8 cellular contexts compared by ENCODE assay signal in the genomic region with DNA sequence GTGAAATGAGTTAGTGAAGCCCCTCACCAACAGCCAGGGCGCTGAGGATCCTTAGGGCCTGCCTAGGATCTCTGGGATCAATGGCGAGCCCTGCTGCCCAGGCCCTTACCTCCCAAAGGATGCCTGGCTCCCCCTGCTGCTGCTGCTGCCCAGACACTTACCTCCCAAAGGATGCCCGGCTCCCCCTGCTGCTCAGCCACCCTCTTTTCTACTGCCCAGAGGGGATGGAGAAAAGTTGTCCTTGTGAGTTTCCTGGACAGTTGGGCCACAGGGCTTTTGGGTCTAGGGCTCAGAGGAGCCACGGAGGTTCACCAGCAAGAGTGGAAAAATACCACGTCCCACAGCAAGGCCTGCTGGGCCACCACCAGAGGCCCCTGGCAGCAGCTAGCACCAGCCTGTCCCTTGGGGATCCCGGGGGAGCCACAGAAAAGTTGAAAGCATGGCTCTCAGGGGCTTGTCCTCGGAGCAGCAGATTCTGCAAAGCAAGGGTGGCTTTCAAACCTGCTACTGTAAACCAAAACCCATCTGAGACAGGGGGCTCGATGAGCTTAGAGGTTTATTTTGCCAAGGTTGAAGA. TPM values are rescaled to one million over a fixed set of nuclear protein-coding genes. Genes with fewer than 3 reads are reported as not detected.
DNase-seq lines count a peak whose midpoint lies in the region; ATAC-seq and TF ChIP-seq lines count a peak whose summit lies in the region.

No MANE protein-coding gene starts in this region.

- H3K4me3 ChIP-seq in BLaER1 (no peak overlapping the region), retinal pigment epithelial cell (ENCODE audit: low read length) (no peak overlapping the region)

- peaks cover 92% of the 10 kb centered on the region for H3K36me3 ChIP-seq in BLaER1

- no peaks in the 10 kb centered on the region for H3K27me3 ChIP-seq in BLaER1

- intact Hi-C loops in Right ventricle myocardium superior (cut with DNase I) = no loop called here

- peak overlapping the region; percentile 19; the same call in 1 of the 2 replicates for H3K9ac ChIP-seq in BLaER1

- ATAC-seq in GM19023 (IDR thresholded peaks at IDR 0.05; ENCODE audit: unreplicated experiment) (peak; percentile 62), Right ventricle myocardium superior (ENCODE audit: poor library complexity) (peak; percentile 73), GM21528 (IDR thresholded peaks at IDR 0.05; ENCODE audit: low FRiP score, unreplicated experiment) (no peak), GM21619 (IDR thresholded peaks at IDR 0.05; ENCODE audit: unreplicated experiment) (no peak)

- H3K9me3 ChIP-seq in BLaER1 = no peaks in the 10 kb centered on the region

- H3K4me1 ChIP-seq in BLaER1 = peaks cover 30% of the 10 kb centered on the region

- H3K4me2 ChIP-seq in BLaER1 = peak overlapping the region; percentile 68

- peak; percentile 87 for TF ChIP-seq CTCF in retinal pigment epithelial cell (conservative IDR thresholded peaks at IDR 0.05; ENCODE audit: low read depth, low read length)

- H4K20me1 ChIP-seq in BLaER1 = peaks cover 74% of the 10 kb centered on the region

- DNase-seq in NCI-H69 (lab: John Stamatoyannopoulos, UW) (peak; percentile 61), Right ventricle myocardium superior (peak; percentile 68), retinal pigment epithelial cell (ENCODE audit: low read depth) (no peak)
- peak; percentile 36 for DNase-seq in activated naive CD4-positive, alpha-beta T cell treated with anti-CD3 and anti-CD28 coated beads, Interleukin-2, amount 50 U/mL, for 16 hours

- H3K27ac ChIP-seq in BLaER1 = no peak overlapping the region

RNA-seq across cellular contexts. Expression of gene SLC6A6, which starts 59.4 kb away (rescaled TPM):
- total RNA-seq in Right ventricle myocardium superior = 13.5 TPM

Comparison
In these comparisons a context has a peak if more than half of its experiments do, and no peak if none do; other contexts are left out.
1. ATAC-seq: peak in GM19023 (single experiment) and Right ventricle myocardium superior (single experiment); none in GM21528 (single experiment) and GM21619 (single experiment).